ENCODE assay signal across 20 cellular contexts in genomic region chr5:149631506-149631905, GRCh38. TPM values are rescaled to one million over a fixed set of nuclear protein-coding genes. Genes with fewer than 3 reads are reported as not detected.
DNase-seq lines count a peak whose midpoint lies in the region; ATAC-seq and TF ChIP-seq lines count a peak whose summit lies in the region.
"Had no signal": no experiment of that assay in that cellular context is flagged by ENCODE, and none has a peak within 500 bp of the region (broad histone marks: within the 10 kb centered on the region; RNA-seq: fewer than 3 reads in every experiment).

No MANE protein-coding gene starts in this region.

- POLR2A ChIA-PET in WTC11 (lab: Charles Lee): no interaction called here

- H3K27ac ChIP-seq in ACC112 (ENCODE audit: low read depth, low read length) (peak overlapping the region; percentile 63; the same call in 1 of the 2 replicates), foreskin keratinocyte (peak overlapping the region; percentile 100), skin epidermis (peak overlapping the region in 16 of 21 experiments; percentile 12 to 86 (median 74))
- H3K27ac ChIP-seq: HL-60, KMS-11 had no signal

- H3K27me3 Mint-ChIP-seq in T-helper 17 cell (peaks cover 12% of the 10 kb centered on the region), WTC11 (ENCODE audit: low read depth) (no peaks in the 10 kb centered on the region)
- H3K27me3 Mint-ChIP-seq: B cell had no signal

- H3K27me3 ChIP-seq in ACC112 (ENCODE audit: insufficient read depth, low read length): no peaks in the 10 kb centered on the region
- H3K27me3 ChIP-seq in foreskin keratinocyte: no peaks in the 10 kb centered on the region
- H3K27me3 ChIP-seq: MG63 had no signal

- TF ChIP-seq CTCF in foreskin keratinocyte (conservative IDR thresholded peaks at IDR 0.05) (no peak), WTC11 (IDR thresholded peaks at IDR 0.05) (no peak)

- peaks cover 21% of the 10 kb centered on the region for H3K4me1 ChIP-seq in ACC112 (ENCODE audit: control insufficient read depth, insufficient read depth, low read length, unreplicated experiment)
- H3K4me1 ChIP-seq in foreskin keratinocyte: peaks cover 35% of the 10 kb centered on the region

- H3K36me3 ChIP-seq in ACC112 (ENCODE audit: insufficient read depth, low read length): no peaks in the 10 kb centered on the region
- H3K36me3 ChIP-seq: MG63 had no signal

- peaks cover 8% of the 10 kb centered on the region for H3K4me1 Mint-ChIP-seq in T-helper 17 cell
- peaks cover 31% of the 10 kb centered on the region for H3K4me1 Mint-ChIP-seq in WTC11

- no peak overlapping the region for H3K4me3 Mint-ChIP-seq in T-helper 17 cell
- H3K4me3 Mint-ChIP-seq in WTC11: no peak overlapping the region
- H3K4me3 Mint-ChIP-seq: B cell, GM23338, HFFc6 had no signal

- H3K9me3 ChIP-seq in T-helper 17 cell (ENCODE audit: control insufficient read depth, low read length, poor library complexity, severe bottlenecking): no peaks in the 10 kb centered on the region
- H3K9me3 ChIP-seq: MG63 had no signal

- no peak for ATAC-seq in T-helper 17 cell
- ATAC-seq in foreskin keratinocyte: no peak
- ATAC-seq in sciatic nerve: no peak
- no peak for ATAC-seq in WTC11

- intact Hi-C loops in sciatic nerve (cut with DNase I): no loop called here

- H2AFZ ChIP-seq in ACC112 (ENCODE audit: low read length, unreplicated experiment): no peak overlapping the region
- H2AFZ ChIP-seq: GM23338 had no signal

- no peaks in the 10 kb centered on the region for H3K9me3 Mint-ChIP-seq in WTC11
- H3K9me3 Mint-ChIP-seq: CD4-positive, alpha-beta memory T cell; GM23338; HFFc6 had no signal

- H3K27ac Mint-ChIP-seq in T-helper 17 cell (peak overlapping the region; percentile 74), WTC11 (no peak overlapping the region)
- H3K27ac Mint-ChIP-seq: B cell; CD4-positive, alpha-beta memory T cell; GM23338 had no signal

- H3K4me3 ChIP-seq in ACC112 (ENCODE audit: low read depth, low read length): no peak overlapping the region
- H3K4me3 ChIP-seq in skin epidermis: no peak overlapping the region
- H3K4me3 ChIP-seq: GM23338, MG63 had no signal

- H3K36me3 Mint-ChIP-seq in T-helper 17 cell (ENCODE audit: low read depth) (no peaks in the 10 kb centered on the region), WTC11 (no peaks in the 10 kb centered on the region)
- H3K36me3 Mint-ChIP-seq: CD4-positive, alpha-beta memory T cell had no signal

- CTCF ChIA-PET in WTC11 (lab: Charles Lee): no interaction called here

- H3K79me2 ChIP-seq in ACC112 (ENCODE audit: control insufficient read depth, insufficient read depth, low read length, unreplicated experiment): no peaks in the 10 kb centered on the region

- DNase-seq in T-helper 17 cell (no peak), foreskin keratinocyte (no peak), DMS114 treated with DMSO at 0.1 percent for 48 hours (lab: John Stamatoyannopoulos, UW; ENCODE audit: unreplicated experiment) (no peak), sciatic nerve (ENCODE audit: low spot score) (no peak), WTC11 (ENCODE audit: low spot score) (no peak)
- DNase-seq: ACHN; CD4-positive, alpha-beta memory T cell; HFFc6; MG63; NCI-H1105 treated with DMSO at 0.1 percent for 48 hours; NCI-H187 treated with DMSO at 0.1 percent for 48 hours; NCI-H2171; NCI-H82; SIG-M5 had no signal

TF ChIP-seq in WTC11, 78 proteins besides CTCF, POLR2A, EP300 and RAD21:
- TF ChIP-seq NR1H2 (CRISPR knock-in tag; IDR thresholded peaks at IDR 0.05) (no peak), CREM (CRISPR knock-in tag; IDR thresholded peaks at IDR 0.05) (no peak), AR (CRISPR knock-in tag; IDR thresholded peaks at IDR 0.05) (no peak), NFYB (CRISPR knock-in tag; conservative IDR thresholded peaks at IDR 0.05; ENCODE audit: low read depth) (no peak), MLX (CRISPR knock-in tag; IDR thresholded peaks at IDR 0.05) (no peak), ZNF281 (CRISPR knock-in tag; IDR thresholded peaks at IDR 0.05) (no peak)
TF ChIP-seq in WTC11: peak in this region for 0.

RNA-seq across cellular contexts. Expression of gene ARHGEF37, which starts 50.2 kb away (rescaled TPM):
- total RNA-seq in T-helper 17 cell (under 1 TPM; 0.25 to 0.76 TPM), foreskin keratinocyte (2.6 and 2.7 TPM in 2 replicates), sciatic nerve (86.7 TPM), WTC11 (2021) (0.66 to 1.1 TPM (median 0.71 TPM) in 3 replicates)
- 0.96 and 1.2 TPM in 2 replicates for polyA plus RNA-seq in foreskin keratinocyte
- polyA plus RNA-seq: CD4-positive, alpha-beta memory T cell had no signal

Comparison
In these comparisons a context has a peak if more than half of its experiments do, and no peak if none do; other contexts are left out.
1. RNA of gene ARHGEF37, which starts 50.2 kb away (total RNA-seq): 86.7 TPM in sciatic nerve (single experiment); 2.6 to 2.7 TPM in foreskin keratinocyte, 0.66 to 1.1 TPM in WTC11 and 0.25 to 0.76 TPM in T-helper 17 cell; every median in the first group is over 10 times any median in the second.
2. Peak in every context shown above with its lines, with median percentiles within 50 percentile points of each other: H3K27ac ChIP-seq.